12 cellular contexts compared by ENCODE assay signal in genomic region chr15:74857671-74858365, GRCh38. TPM values are rescaled to one million over a fixed set of nuclear protein-coding genes. Genes with fewer than 3 reads are reported as not detected.
DNase-seq lines count a peak whose midpoint lies in the region; ATAC-seq and TF ChIP-seq lines count a peak whose summit lies in the region.
"Had no signal": no experiment of that assay in that cellular context is flagged by ENCODE, and none has a peak within 500 bp of the region (broad histone marks: within the 10 kb centered on the region; RNA-seq: fewer than 3 reads in every experiment).

No MANE protein-coding gene starts in this region.

- H3K4me2 ChIP-seq in BLaER1: peak overlapping the region; percentile 91
- H3K4me2 ChIP-seq in Loucy (ENCODE audit: low read depth, low read length, poor library complexity, severe bottlenecking): peak overlapping the region; percentile 9

- H3K79me2 ChIP-seq in Loucy (ENCODE audit: insufficient read depth, low read length): peaks cover 44% of the 10 kb centered on the region

- DNase-seq in immature natural killer cell (peak in 2 of 3 donors; percentile 31 to 41), activated gamma-delta T cell (lab: John Stamatoyannopoulos, UW) (no peak), DMS114 treated with DMSO at 0.1 percent for 48 hours (lab: John Stamatoyannopoulos, UW; ENCODE audit: unreplicated experiment) (no peak), foreskin keratinocyte (no peak)
- no peak for DNase-seq in stimulated activated CD4-positive, alpha-beta T cell treated with anti-CD3 and anti-CD28 coated beads, Interleukin-2, amount 100 ng/mL, for 24 hours
- DNase-seq: GM23248 had no signal

- H3K4me3 Mint-ChIP-seq in immature natural killer cell: peak overlapping the region; percentile 46 to 72 (median 58)
- H3K4me3 Mint-ChIP-seq: mesothelial cell of epicardium had no signal

- H3K36me3 Mint-ChIP-seq in immature natural killer cell: peaks cover 4 to 12% (median 7%) of the 10 kb centered on the region in 3 donors

- no peaks in the 10 kb centered on the region for H3K9me2 ChIP-seq in Loucy (replicated peaks; ENCODE audit: low read depth, low read length)

- no peaks in the 10 kb centered on the region for H3K27me3 Mint-ChIP-seq in immature natural killer cell (ENCODE audit: low read depth in 3 of 3)

- peaks cover 49 to 51% of the 10 kb centered on the region in 2 donors for H3K4me1 Mint-ChIP-seq in immature natural killer cell

- H3K27me3 ChIP-seq in BLaER1 (no peaks in the 10 kb centered on the region), Loucy (ENCODE audit: insufficient read depth, low read length, poor library complexity, severe bottlenecking) (no peaks in the 10 kb centered on the region), foreskin keratinocyte (no peaks in the 10 kb centered on the region)
- H3K27me3 ChIP-seq: SJSA1 had no signal

- H2AFZ ChIP-seq in Loucy (ENCODE audit: low read length): no peak overlapping the region
- H2AFZ ChIP-seq: GM23248 had no signal

- H3K36me3 ChIP-seq in BLaER1: peaks cover 10% of the 10 kb centered on the region
- peaks cover 15% of the 10 kb centered on the region; the same call in 1 of the 2 replicates for H3K36me3 ChIP-seq in Loucy (ENCODE audit: insufficient read depth, low read length)

- H3K4me3 ChIP-seq in BLaER1 (no peak overlapping the region), Loucy (ENCODE audit: low read length, poor library complexity, severe bottlenecking) (no peak overlapping the region)
- H3K4me3 ChIP-seq: GM23248, SJSA1 had no signal

- no peaks in the 10 kb centered on the region for H3F3A ChIP-seq in Loucy (ENCODE audit: low read depth)

- H3K27ac ChIP-seq in BLaER1: peak overlapping the region; percentile 68
- no peak overlapping the region for H3K27ac ChIP-seq in foreskin keratinocyte
- H3K27ac ChIP-seq: GM23248, SJSA1 had no signal

- H3K9me3 ChIP-seq in BLaER1 (no peaks in the 10 kb centered on the region), Loucy (ENCODE audit: insufficient read depth, low read depth, low read length) (no peaks in the 10 kb centered on the region)
- H3K9me3 ChIP-seq: SJSA1 had no signal

- H3K9ac ChIP-seq in BLaER1: peak overlapping the region; percentile 28; the same call in 1 of the 2 replicates
- H3K9ac ChIP-seq in Loucy (ENCODE audit: low read depth, low read length, poor library complexity, severe bottlenecking): no peak overlapping the region
- H3K9ac ChIP-seq: GM23248 had no signal

- H3K9me3 Mint-ChIP-seq in immature natural killer cell: no peaks in the 10 kb centered on the region
- H3K9me3 Mint-ChIP-seq: mesothelial cell of epicardium had no signal

- ATAC-seq in GM18909 (IDR thresholded peaks at IDR 0.05; ENCODE audit: poor library complexity, unreplicated experiment) (peak; percentile 19), foreskin keratinocyte (no peak)

- H3K27ac Mint-ChIP-seq in immature natural killer cell: peak overlapping the region; percentile 77 to 91 (median 90)
- H3K27ac Mint-ChIP-seq: mesothelial cell of epicardium had no signal

- TF ChIP-seq CTCF in Loucy (conservative IDR thresholded peaks at IDR 0.05; ENCODE audit: low read length) (no peak), foreskin keratinocyte (conservative IDR thresholded peaks at IDR 0.05) (no peak)

- H4K20me1 ChIP-seq in BLaER1 (peaks cover 98% of the 10 kb centered on the region), Loucy (ENCODE audit: insufficient read depth, low read length, poor library complexity, severe bottlenecking) (peaks cover 6% of the 10 kb centered on the region)

- H3K4me1 ChIP-seq in BLaER1 (peaks cover 76% of the 10 kb centered on the region), Loucy (ENCODE audit: insufficient read depth, low read length, poor library complexity, severe bottlenecking) (peaks cover 18% of the 10 kb centered on the region), foreskin keratinocyte (no peaks in the 10 kb centered on the region)
- H3K4me1 ChIP-seq: SJSA1 had no signal

RNA-seq across cellular contexts. Expression of gene ULK3, which starts 14.9 kb away (rescaled TPM):
- 10 to 100 TPM; 26.0 to 48.4 (median 32.0) TPM for polyA plus RNA-seq in immature natural killer cell
- 9.4 and 9.8 TPM in 2 replicates for total RNA-seq in foreskin keratinocyte
- 9.1 TPM in 2 replicates for polyA plus RNA-seq in foreskin keratinocyte

RNA-seq across cellular contexts. Expression of gene SCAMP2, which starts 15.3 kb away (rescaled TPM):
- polyA plus RNA-seq in immature natural killer cell (100 to 1,000 TPM; 115 to 181 (median 141) TPM), foreskin keratinocyte (53.2 and 56.6 TPM in 2 replicates)
- 44.9 and 47.5 TPM in 2 replicates for total RNA-seq in foreskin keratinocyte

RNA-seq across cellular contexts. Expression of gene CPLX3, which starts 31.4 kb away (rescaled TPM):
- polyA plus RNA-seq in immature natural killer cell (not detected), foreskin keratinocyte (not detected in 2 replicates)
- total RNA-seq in foreskin keratinocyte: not detected in 2 replicates
- total RNA-seq: GM23248, M059J, mesothelial cell of epicardium, SJSA1 had no signal
- polyA plus RNA-seq: GM23248 had no signal

RNA-seq across cellular contexts. Expression of gene MPI, which starts 32.0 kb away (rescaled TPM):
- polyA plus RNA-seq in immature natural killer cell (10 to 100 TPM; 38.3 to 42.0 (median 40.9) TPM), foreskin keratinocyte (33.4 and 36.0 TPM in 2 replicates)
- total RNA-seq in foreskin keratinocyte: 35.6 and 40.1 TPM in 2 replicates

RNA-seq across cellular contexts. Expression of gene LMAN1L, which starts 45.2 kb away (rescaled TPM):
- polyA plus RNA-seq in immature natural killer cell (not detected), foreskin keratinocyte (not detected in 2 replicates)
- not detected in 2 replicates for total RNA-seq in foreskin keratinocyte
- total RNA-seq: GM23248, M059J, SJSA1 had no signal
- polyA plus RNA-seq: GM23248 had no signal

Comparison
In these comparisons a context has a peak if more than half of its experiments do, and no peak if none do; other contexts are left out.
1. DNase-seq: peak in immature natural killer cell (2 of 3); none in activated gamma-delta T cell (single experiment), DMS114 treated with DMSO at 0.1 percent for 48 hours (single experiment), foreskin keratinocyte (0 of 2) and stimulated activated CD4-positive, alpha-beta T cell treated with anti-CD3 and anti-CD28 coated beads, Interleukin-2, amount 100 ng/mL, for 24 hours (0 of 2).